10 cellular contexts compared by ENCODE assay signal in the genomic region with DNA sequence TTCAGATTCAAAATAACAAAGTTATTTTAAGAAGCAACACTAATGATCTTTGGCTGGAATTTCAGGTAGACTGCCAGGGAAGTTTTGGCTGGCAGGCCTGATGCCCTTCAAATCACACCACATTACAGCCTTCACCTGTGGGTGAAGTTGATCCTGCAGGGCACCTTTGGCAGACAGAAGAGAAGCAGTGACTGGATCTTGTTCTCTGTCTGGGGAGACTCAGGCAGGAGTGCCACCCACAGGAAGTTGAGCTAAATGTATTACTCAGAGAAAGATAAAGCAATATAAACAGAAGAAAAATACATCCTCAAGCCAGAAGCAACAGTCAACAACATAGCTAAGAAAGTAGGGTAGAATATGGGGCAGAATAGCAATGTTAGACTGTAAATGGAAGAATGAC. TPM values are rescaled to one million over a fixed set of nuclear protein-coding genes. Genes with fewer than 3 reads are reported as not detected.
A peak's percentile ranks its signal among the peaks of the same experiment; 100 is the strongest.
DNase-seq lines count a peak whose midpoint lies in the region; ATAC-seq and TF ChIP-seq lines count a peak whose summit lies in the region.
"Had no signal": no experiment of that assay in that cellular context is flagged by ENCODE, and none has a peak within 500 bp of the region (broad histone marks: within the 10 kb centered on the region; RNA-seq: fewer than 3 reads in every experiment).

No MANE protein-coding gene starts in this region.

- no peak for TF ChIP-seq EP300 in SK-N-SH (IDR thresholded peaks at IDR 0.05; ENCODE audit: borderline replicate concordance in 1 of 2, low read depth in 1 of 2, low read length in 1 of 2)

- TF ChIP-seq RAD21 in SK-N-SH (IDR thresholded peaks at IDR 0.05; ENCODE audit: low read length): peak; percentile 59

- H3K4me3 ChIP-seq in SK-N-SH (ENCODE audit: low read depth in 2 of 2, low read length in 1 of 2): no peak overlapping the region
- H3K4me3 ChIP-seq in fibroblast of villous mesenchyme (ENCODE audit: low read depth, low read length): no peak overlapping the region

- TF ChIP-seq CTCF in SK-N-SH (IDR thresholded peaks at IDR 0.05) (peak; percentile 61), fibroblast of villous mesenchyme (IDR thresholded peaks at IDR 0.05; ENCODE audit: insufficient read depth, low read depth, low read length) (peak; percentile 34)

- peaks cover 2 to 10% of the 10 kb centered on the region in 2 experiments; a peak in 3 of 4 replicates for H3K4me1 ChIP-seq in SK-N-SH (ENCODE audit: control insufficient read depth in 1 of 2, insufficient read depth in 2 of 2, low read depth in 1 of 2, low read length in 1 of 2)

- H3K27me3 ChIP-seq in SK-N-SH (ENCODE audit: insufficient read depth): no peaks in the 10 kb centered on the region

- no peak overlapping the region for H3K9ac ChIP-seq in SK-N-SH

- H3K36me3 ChIP-seq in SK-N-SH (replicated peaks in 1 of 2; ENCODE audit: control insufficient read depth in 1 of 2, insufficient read depth in 2 of 2, low read length in 1 of 2): no peaks in the 10 kb centered on the region

- POLR2A ChIA-PET in HEK293T (lab: Yijun Ruan, JAX) (no interaction called here), SK-N-SH (lab: Yijun Ruan, JAX) (no interaction called here)

- ATAC-seq in GM19351 (IDR thresholded peaks at IDR 0.05; ENCODE audit: unreplicated experiment) (no peak), GM18909 (IDR thresholded peaks at IDR 0.05; ENCODE audit: poor library complexity, unreplicated experiment) (no peak), GM18870 (IDR thresholded peaks at IDR 0.05; ENCODE audit: unreplicated experiment) (no peak)

- peak overlapping the region; percentile 45 for H3K4me2 ChIP-seq in SK-N-SH

- no peaks in the 10 kb centered on the region for H3K9me3 ChIP-seq in SK-N-SH

- CTCF ChIA-PET in HEK293T (lab: Yijun Ruan, JAX) (interaction anchor here (0.6 to 1.4 kb wide), 4 partner anchors 12 to 121 kb away, joined by 3 to 8 read pairs (median 5); a partner anchor contains a TSS), SK-N-SH (lab: Yijun Ruan, JAX) (interaction anchor here (1.1 to 2.5 kb wide), 3 partner anchors 13 to 102 kb away, joined by 3 to 13 read pairs (median 5); a partner anchor contains a TSS)

- DNase-seq in AG20443 (ENCODE audit: low spot score) (peak; percentile 70), HEK293T (ENCODE audit: extremely low spot score) (peak; percentile 9), SK-N-SH (no peak), fibroblast of villous mesenchyme (ENCODE audit: low read depth) (peak; percentile 32), epidermal melanocyte (ENCODE audit: insufficient read length, low spot score) (no peak)
- DNase-seq: posterior cingulate gyrus had no signal

- H3K79me2 ChIP-seq in SK-N-SH (ENCODE audit: insufficient read depth): 0 out of 2 replicates have a peak, but pooled peaks cover 3% of the 10 kb centered on the region

- no peaks in the 10 kb centered on the region for H3K9me2 ChIP-seq in SK-N-SH

- no peak overlapping the region; the same call in 1 of the 2 replicates for H2AFZ ChIP-seq in SK-N-SH (ENCODE audit: low read depth)

- peaks cover 18% of the 10 kb centered on the region for H3F3A ChIP-seq in SK-N-SH (replicated peaks; ENCODE audit: insufficient read depth)

- H3K27ac ChIP-seq in SK-N-SH (ENCODE audit: low read depth in 2 of 2, low read length in 1 of 2): peak overlapping the region in 1 of 2 experiments; percentile 34; a peak in 2 of 4 replicates

- no peaks in the 10 kb centered on the region for H4K20me1 ChIP-seq in SK-N-SH (ENCODE audit: insufficient read depth)

TF ChIP-seq in HEK293T, 16 proteins besides CTCF, POLR2A, EP300 and RAD21:
- TF ChIP-seq L3MBTL2 (conservative IDR thresholded peaks at IDR 0.05) (no peak), BHLHE40 (IDR thresholded peaks at IDR 0.05; ENCODE audit: borderline replicate concordance) (no peak), TARDBP (IDR thresholded peaks at IDR 0.05) (no peak), SP1 (IDR thresholded peaks at IDR 0.05) (no peak), FOXK2 (IDR thresholded peaks at IDR 0.05) (no peak), HDGF (IDR thresholded peaks at IDR 0.05; ENCODE audit: borderline replicate concordance) (no peak), CTBP1 (IDR thresholded peaks at IDR 0.05; ENCODE audit: borderline replicate concordance) (no peak), FOXM1 (IDR thresholded peaks at IDR 0.05; ENCODE audit: borderline replicate concordance) (no peak), FOXA1 (IDR thresholded peaks at IDR 0.05) (no peak), SUZ12 (IDR thresholded peaks at IDR 0.05) (no peak), NFRKB (IDR thresholded peaks at IDR 0.05) (no peak), ARNT (IDR thresholded peaks at IDR 0.05) (no peak), ELF4 (IDR thresholded peaks at IDR 0.05) (no peak), ZNF384 (IDR thresholded peaks at IDR 0.05) (no peak), LEF1 (IDR thresholded peaks at IDR 0.05; ENCODE audit: borderline replicate concordance) (no peak)
- TF ChIP-seq, protein P1, sequence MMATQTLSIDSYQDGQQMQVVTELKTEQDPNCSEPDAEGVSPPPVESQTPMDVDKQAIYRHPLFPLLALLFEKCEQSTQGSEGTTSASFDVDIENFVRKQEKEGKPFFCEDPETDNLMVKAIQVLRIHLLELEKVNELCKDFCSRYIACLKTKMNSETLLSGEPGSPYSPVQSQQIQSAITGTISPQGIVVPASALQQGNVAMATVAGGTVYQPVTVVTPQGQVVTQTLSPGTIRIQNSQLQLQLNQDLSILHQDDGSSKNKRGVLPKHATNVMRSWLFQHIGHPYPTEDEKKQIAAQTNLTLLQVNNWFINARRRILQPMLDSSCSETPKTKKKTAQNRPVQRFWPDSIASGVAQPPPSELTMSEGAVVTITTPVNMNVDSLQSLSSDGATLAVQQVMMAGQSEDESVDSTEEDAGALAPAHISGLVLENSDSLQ (IDR thresholded peaks at IDR 0.05): no peak

TF ChIP-seq in SK-N-SH, 30 proteins besides CTCF, POLR2A, EP300 and RAD21 (continues in another document):
- TF ChIP-seq NFIC (IDR thresholded peaks at IDR 0.05; ENCODE audit: borderline replicate concordance) (no peak), CHD2 (IDR thresholded peaks at IDR 0.05; ENCODE audit: low read length, partially characterized antibody) (no peak), RCOR1 (IDR thresholded peaks at IDR 0.05; ENCODE audit: low read length) (no peak), SIN3A (IDR thresholded peaks at IDR 0.05; ENCODE audit: borderline replicate concordance, low read depth, low read length) (no peak), FOXM1 (IDR thresholded peaks at IDR 0.05; ENCODE audit: low read depth) (no peak), FOSL2 (IDR thresholded peaks at IDR 0.05; ENCODE audit: borderline replicate concordance, low read depth) (0 out of 2 replicates have a peak, but pooled peaks have one; percentile 15), SMC3 (IDR thresholded peaks at IDR 0.05; ENCODE audit: low read depth, low read length) (peak; percentile 36; the same call in 1 of the 2 replicates), TCF12 (IDR thresholded peaks at IDR 0.05) (peak; percentile 29; the same call in 1 of the 2 replicates), GABPA (IDR thresholded peaks at IDR 0.05; ENCODE audit: low read depth) (no peak), TAF1 (IDR thresholded peaks at IDR 0.05; ENCODE audit: borderline replicate concordance, low read depth, low read length) (no peak), MEF2A (IDR thresholded peaks at IDR 0.05; ENCODE audit: borderline replicate concordance, low read depth) (no peak)
- TF ChIP-seq, protein P2, sequence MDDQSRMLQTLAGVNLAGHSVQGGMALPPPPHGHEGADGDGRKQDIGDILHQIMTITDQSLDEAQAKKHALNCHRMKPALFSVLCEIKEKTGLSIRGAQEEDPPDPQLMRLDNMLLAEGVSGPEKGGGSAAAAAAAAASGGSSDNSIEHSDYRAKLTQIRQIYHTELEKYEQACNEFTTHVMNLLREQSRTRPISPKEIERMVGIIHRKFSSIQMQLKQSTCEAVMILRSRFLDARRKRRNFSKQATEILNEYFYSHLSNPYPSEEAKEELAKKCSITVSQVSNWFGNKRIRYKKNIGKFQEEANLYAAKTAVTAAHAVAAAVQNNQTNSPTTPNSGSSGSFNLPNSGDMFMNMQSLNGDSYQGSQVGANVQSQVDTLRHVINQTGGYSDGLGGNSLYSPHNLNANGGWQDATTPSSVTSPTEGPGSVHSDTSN (IDR thresholded peaks at IDR 0.05): peak; percentile 30; the same call in 1 of the 2 replicates
- TF ChIP-seq, protein P3, sequence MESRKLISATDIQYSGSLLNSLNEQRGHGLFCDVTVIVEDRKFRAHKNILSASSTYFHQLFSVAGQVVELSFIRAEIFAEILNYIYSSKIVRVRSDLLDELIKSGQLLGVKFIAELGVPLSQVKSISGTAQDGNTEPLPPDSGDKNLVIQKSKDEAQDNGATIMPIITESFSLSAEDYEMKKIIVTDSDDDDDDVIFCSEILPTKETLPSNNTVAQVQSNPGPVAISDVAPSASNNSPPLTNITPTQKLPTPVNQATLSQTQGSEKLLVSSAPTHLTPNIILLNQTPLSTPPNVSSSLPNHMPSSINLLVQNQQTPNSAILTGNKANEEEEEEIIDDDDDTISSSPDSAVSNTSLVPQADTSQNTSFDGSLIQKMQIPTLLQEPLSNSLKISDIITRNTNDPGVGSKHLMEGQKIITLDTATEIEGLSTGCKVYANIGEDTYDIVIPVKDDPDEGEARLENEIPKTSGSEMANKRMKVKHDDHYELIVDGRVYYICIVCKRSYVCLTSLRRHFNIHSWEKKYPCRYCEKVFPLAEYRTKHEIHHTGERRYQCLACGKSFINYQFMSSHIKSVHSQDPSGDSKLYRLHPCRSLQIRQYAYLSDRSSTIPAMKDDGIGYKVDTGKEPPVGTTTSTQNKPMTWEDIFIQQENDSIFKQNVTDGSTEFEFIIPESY (IDR thresholded peaks at IDR 0.05; ENCODE audit: borderline replicate concordance, low read depth): no peak
- TF ChIP-seq, protein P4, sequence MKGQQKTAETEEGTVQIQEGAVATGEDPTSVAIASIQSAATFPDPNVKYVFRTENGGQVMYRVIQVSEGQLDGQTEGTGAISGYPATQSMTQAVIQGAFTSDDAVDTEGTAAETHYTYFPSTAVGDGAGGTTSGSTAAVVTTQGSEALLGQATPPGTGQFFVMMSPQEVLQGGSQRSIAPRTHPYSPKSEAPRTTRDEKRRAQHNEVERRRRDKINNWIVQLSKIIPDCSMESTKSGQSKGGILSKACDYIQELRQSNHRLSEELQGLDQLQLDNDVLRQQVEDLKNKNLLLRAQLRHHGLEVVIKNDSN (IDR thresholded peaks at IDR 0.05; ENCODE audit: borderline replicate concordance, low read depth): no peak

RNA-seq across cellular contexts. Expression of a gene that starts 12.8 kb away (rescaled TPM):
- polyA plus RNA-seq in SK-N-SH (2012; rRNA removed): 1.2 and 2.3 TPM in 2 replicates
- polyA plus RNA-seq in SK-N-SH (2012; cell fraction: cytosol; rRNA removed): 1.7 and 2.7 TPM in 2 replicates
- polyA plus RNA-seq in SK-N-SH (2012; cell fraction: nucleus; rRNA removed): 2.6 and 6.8 TPM in 2 replicates
- total RNA-seq in fibroblast of villous mesenchyme: 2.6 and 3.9 TPM in 2 replicates
- polyA plus RNA-seq: IgD-negative memory B cell had no signal

RNA-seq across cellular contexts. Expression of a gene that starts 56.3 kb away (rescaled TPM):
- 17.7 and 22.8 TPM in 2 replicates for polyA plus RNA-seq in SK-N-SH (2012; rRNA removed)
- 30.6 and 32.6 TPM in 2 replicates for polyA plus RNA-seq in SK-N-SH (2012; cell fraction: cytosol; rRNA removed)
- polyA plus RNA-seq in SK-N-SH (2012; cell fraction: nucleus; rRNA removed): 15.2 and 20.5 TPM in 2 replicates
- 5.2 and 6.1 TPM in 2 replicates for total RNA-seq in fibroblast of villous mesenchyme
- polyA plus RNA-seq: IgD-negative memory B cell had no signal

Comparison
In these comparisons a context has a peak if more than half of its experiments do, and no peak if none do; other contexts are left out.
1. DNase-seq: peak in AG20443 (single experiment), HEK293T (single experiment) and fibroblast of villous mesenchyme (single experiment); none in SK-N-SH (single experiment) and epidermal melanocyte (single experiment).